ENCODE assay signal across 18 cellular contexts in genomic region chr7:100614308-100614861, GRCh38. TPM values are rescaled to one million over a fixed set of nuclear protein-coding genes. Genes with fewer than 3 reads are reported as not detected.
"Had no signal": no experiment of that assay in that cellular context is flagged by ENCODE, and none has a peak within 500 bp of the region (broad histone marks: within the 10 kb centered on the region; RNA-seq: fewer than 3 reads in every experiment).

No MANE protein-coding gene starts in this region.

- H3K27ac Mint-ChIP-seq: activated CD4-positive, alpha-beta T cell treated with anti-CD3 and anti-CD28 coated beads for 36 hours; stimulated activated naive CD8-positive, alpha-beta T cell treated with anti-CD3 and anti-CD28 coated beads, Interleukin-15, Interleukin-2, amounts not matched to agents 100 ng/mL and 50 ng/mL, for 24 hours had no signal

- H3K27ac ChIP-seq: gastrocnemius medialis, heart right ventricle, sigmoid colon, upper lobe of left lung, WERI-Rb-1 had no signal

- ATAC-seq: activated CD4-positive, alpha-beta T cell treated with anti-CD3 and anti-CD28 coated beads for 36 hours; gastrocnemius medialis; heart right ventricle; left lobe of liver; natural killer cell had no signal

- H3K27me3 ChIP-seq: gastrocnemius medialis, heart right ventricle, sigmoid colon, upper lobe of left lung had no signal

- H3K9me3 ChIP-seq: gastrocnemius medialis, heart right ventricle, sigmoid colon, upper lobe of left lung had no signal

- H3K36me3 Mint-ChIP-seq: natural killer cell had no signal

- H3K36me3 ChIP-seq: gastrocnemius medialis, WERI-Rb-1 had no signal

- H3K9me3 Mint-ChIP-seq: natural killer cell; stimulated activated naive CD8-positive, alpha-beta T cell treated with anti-CD3 and anti-CD28 coated beads, Interleukin-15, Interleukin-2, amounts not matched to agents 100 ng/mL and 50 ng/mL, for 24 hours had no signal

- DNase-seq: activated CD4-positive, alpha-beta T cell treated with anti-CD3 and anti-CD28 coated beads for 36 hours; activated effector memory CD4-positive, alpha-beta T cell treated with Interleukin-2 at 50 U/mL for 16 hours; activated T-cell treated with anti-CD3 and anti-CD28 coated beads, Interleukin-2, amount 50 U/mL, for 1 hour; effector CD8-positive, alpha-beta T cell; gastrocnemius medialis; heart right ventricle; mammary epithelial cell; natural killer cell; occipital lobe; sigmoid colon; stimulated activated CD4-positive, alpha-beta T cell treated with anti-CD3 and anti-CD28 coated beads, Interleukin-2, amount 100 ng/mL, for 48 hours; stimulated activated CD8-positive, alpha-beta memory T cell treated with anti-CD3 and anti-CD28 coated beads, Interleukin-4, amount 100 ng/mL, for 48 hours; T1000; upper lobe of left lung; WERI-Rb-1 had no signal

- H3K27me3 Mint-ChIP-seq: activated CD4-positive, alpha-beta T cell treated with anti-CD3 and anti-CD28 coated beads for 36 hours; stimulated activated naive CD8-positive, alpha-beta T cell treated with anti-CD3 and anti-CD28 coated beads, Interleukin-15, Interleukin-2, amounts not matched to agents 100 ng/mL and 50 ng/mL, for 24 hours had no signal

- H3K4me3 ChIP-seq: gastrocnemius medialis, sigmoid colon, upper lobe of left lung had no signal

RNA-seq across cellular contexts. Expression of gene FBXO24, which starts 28.3 kb away (rescaled TPM):
- total RNA-seq: gastrocnemius medialis, temporal lobe had no signal
